In genomic region chr17:2125013-2125535, GRCh38 we compare ENCODE assay signal across 31 cellular contexts.
DNase-seq lines count a peak whose midpoint lies in the region; ATAC-seq, FAIRE-seq and TF ChIP-seq lines count a peak whose summit lies in the region.
"Had no signal": no experiment of that assay in that cellular context is flagged by ENCODE, and none has a peak within 500 bp of the region (broad histone marks: within the 10 kb centered on the region; RNA-seq: fewer than 3 reads in every experiment).

No MANE protein-coding gene starts in this region.

- WGBS in smooth muscle cell (ENCODE audit: low lambda C conversion rate), result 54% methylated on average over 6 of the region's 6 CpGs

- H3K36me3 Mint-ChIP-seq in astrocyte (ENCODE audit: low read depth, unreplicated experiment), result peaks cover 8% of the 10 kb centered on the region

- H3K27ac ChIP-seq in astrocyte (ENCODE audit: low read depth, low read length) (peak overlapping the region; percentile 79), smooth muscle cell (ENCODE audit: low read depth) (peak overlapping the region; percentile 85), WERI-Rb-1 (no peak overlapping the region)
- H3K27ac ChIP-seq: HL-60 had no signal

- H3K9me3 ChIP-seq in astrocyte (ENCODE audit: insufficient read depth, low read depth, low read length) (no peaks in the 10 kb centered on the region), smooth muscle cell (replicated peaks; ENCODE audit: low read depth) (no peaks in the 10 kb centered on the region), WERI-Rb-1 (ENCODE audit: severe bottlenecking) (no peaks in the 10 kb centered on the region)
- H3K9me3 ChIP-seq: right lobe of liver, thyroid gland had no signal

- H3K4me3 ChIP-seq in astrocyte (ENCODE audit: insufficient read depth, low read depth, low read length) (no peak overlapping the region), fibroblast of the aortic adventitia (ENCODE audit: low read depth, low read length) (no peak overlapping the region), smooth muscle cell (no peak overlapping the region), WERI-Rb-1 (ENCODE audit: low read depth, low read length) (no peak overlapping the region)
- H3K4me3 ChIP-seq: dorsolateral prefrontal cortex, right lobe of liver, thyroid gland had no signal

- H3K9me3 Mint-ChIP-seq in astrocyte (ENCODE audit: unreplicated experiment), result no peaks in the 10 kb centered on the region
- H3K9me3 Mint-ChIP-seq: activated T-cell treated with anti-CD3 and anti-CD28 coated beads, Interleukin-2, amount 50 U/mL, for 4 hours had no signal

- H3K4me2 ChIP-seq in astrocyte (ENCODE audit: low read length), result peak overlapping the region; percentile 36
- H3K4me2 ChIP-seq in smooth muscle cell, result peak overlapping the region; percentile 33

- peak overlapping the region; percentile 58 for H3K9ac ChIP-seq in astrocyte (ENCODE audit: low read length)
- peak overlapping the region; percentile 4 for H3K9ac ChIP-seq in smooth muscle cell (ENCODE audit: low read depth)

- peaks cover 36% of the 10 kb centered on the region for H3F3A ChIP-seq in smooth muscle cell (ENCODE audit: low read depth)

- ATAC-seq in omental fat pad (ENCODE audit: low FRiP score), result no peak
- ATAC-seq: activated CD4-positive, CD25-positive, alpha-beta regulatory T cell treated with anti-CD3 and anti-CD28 coated beads, Interleukin-2, amount 50 U/mL, for 24 hours; activated CD8-positive, alpha-beta memory T cell treated with anti-CD3 and anti-CD28 coated beads, Interleukin-2, amount 10 ng/mL, durations not matched to agents 7 days and 5 days; activated T-cell treated with anti-CD3 and anti-CD28 coated beads, Interleukin-2, amount 50 U/mL, for 4 hours; HepG2; left cardiac atrium; PC-3; right lobe of liver; T-helper 17 cell had no signal

- H4K20me1 ChIP-seq in astrocyte (ENCODE audit: insufficient read depth, low read length), result no peaks in the 10 kb centered on the region
- peaks cover 9% of the 10 kb centered on the region for H4K20me1 ChIP-seq in smooth muscle cell (ENCODE audit: low read depth)

- H3K27me3 Mint-ChIP-seq in astrocyte (ENCODE audit: low read depth, unreplicated experiment), result no peaks in the 10 kb centered on the region
- H3K27me3 Mint-ChIP-seq: activated CD8-positive, alpha-beta memory T cell treated with anti-CD3 and anti-CD28 coated beads, Interleukin-2, amount 10 ng/mL, durations not matched to agents 7 days and 5 days; progenitor cell of endocrine pancreas; T-helper 17 cell had no signal

- no peak overlapping the region for H2AFZ ChIP-seq in astrocyte (ENCODE audit: low read depth, low read length)
- H2AFZ ChIP-seq in smooth muscle cell (ENCODE audit: low read depth), result no peak overlapping the region

- H3K36me3 ChIP-seq in astrocyte (ENCODE audit: insufficient read depth, low read length) (peaks cover 8% of the 10 kb centered on the region), smooth muscle cell (ENCODE audit: low read depth) (no peaks in the 10 kb centered on the region), WERI-Rb-1 (peaks cover 13% of the 10 kb centered on the region)
- H3K36me3 ChIP-seq: right lobe of liver, thyroid gland had no signal

- H3K4me1 Mint-ChIP-seq in astrocyte (ENCODE audit: low read depth, unreplicated experiment), result peaks cover 23% of the 10 kb centered on the region

- peak; percentile 90 for DNase-seq in ELR (ENCODE audit: low read depth)
- peak; percentile 84 for DNase-seq in astrocyte (ENCODE audit: low read depth)
- DNase-seq in fibroblast of the aortic adventitia (ENCODE audit: low read depth), result peak; percentile 56
- DNase-seq in smooth muscle cell (lab: John Stamatoyannopoulos, UW; ENCODE audit: unreplicated experiment), result no peak
- DNase-seq in omental fat pad (ENCODE audit: low spot score), result no peak
- DNase-seq in RKO (ENCODE audit: low spot score), result no peak
- DNase-seq in WERI-Rb-1, result no peak
- DNase-seq: activated CD4-positive, alpha-beta T cell treated with anti-CD3 and anti-CD28 coated beads, Interleukin-2, amount 50 U/mL, for 4 hours; activated CD8-positive, alpha-beta memory T cell treated with anti-CD3 and anti-CD28 coated beads, Interleukin-2, amount 10 ng/mL, durations not matched to agents 7 days and 5 days; activated T-cell treated with anti-CD3 and anti-CD28 coated beads, Interleukin-2, amount 50 U/mL, for 4 hours; Calu3; cerebellar nuclear complex; DMS79 treated with DMSO at 0.1 percent for 48 hours; dorsolateral prefrontal cortex; hippocampal formation; Kasumi-1; left cardiac atrium; NCI-H1417 treated with DMSO at 0.1 percent for 48 hours; NCI-H2081 treated with DMSO at 0.1 percent for 48 hours; NCI-H2227 treated with DMSO at 0.1 percent for 48 hours; PC-3; right lobe of liver; stimulated activated CD4-positive, alpha-beta T cell treated with anti-CD3 and anti-CD28 coated beads, Interleukin-2, amount 100 ng/mL, for 48 hours; T-helper 17 cell; thyroid gland had no signal

- H3K4me3 Mint-ChIP-seq in astrocyte (ENCODE audit: unreplicated experiment), result no peak overlapping the region
- H3K4me3 Mint-ChIP-seq: activated CD8-positive, alpha-beta memory T cell treated with anti-CD3 and anti-CD28 coated beads, Interleukin-2, amount 10 ng/mL, durations not matched to agents 7 days and 5 days; activated T-cell treated with anti-CD3 and anti-CD28 coated beads, Interleukin-2, amount 50 U/mL, for 4 hours; T-helper 17 cell had no signal

- peak; percentile 39 for FAIRE-seq in astrocyte (lab: Jason Lieb, UNC)
- FAIRE-seq: GM18507, HepG2, TTC549 had no signal

- H3K4me1 ChIP-seq in astrocyte (ENCODE audit: insufficient read depth, low read length) (peaks cover 34% of the 10 kb centered on the region), smooth muscle cell (ENCODE audit: low read depth) (peaks cover 27% of the 10 kb centered on the region)

- H3K27me3 ChIP-seq in astrocyte (ENCODE audit: insufficient read depth, low read length), result no peaks in the 10 kb centered on the region
- H3K27me3 ChIP-seq in smooth muscle cell (ENCODE audit: low read depth), result no peaks in the 10 kb centered on the region
- no peaks in the 10 kb centered on the region for H3K27me3 ChIP-seq in WERI-Rb-1 (ENCODE audit: insufficient read depth, low read depth, severe bottlenecking)
- H3K27me3 ChIP-seq: dorsolateral prefrontal cortex, right lobe of liver, thyroid gland had no signal

- H3K79me2 ChIP-seq in astrocyte (ENCODE audit: insufficient read depth, low read length), result peaks cover 5% of the 10 kb centered on the region
- peaks cover 8% of the 10 kb centered on the region for H3K79me2 ChIP-seq in smooth muscle cell (ENCODE audit: low read depth)

- peak overlapping the region; percentile 77 for H3K27ac Mint-ChIP-seq in astrocyte (ENCODE audit: unreplicated experiment)
- H3K27ac Mint-ChIP-seq: activated CD8-positive, alpha-beta memory T cell treated with anti-CD3 and anti-CD28 coated beads, Interleukin-2, amount 10 ng/mL, durations not matched to agents 7 days and 5 days; progenitor cell of endocrine pancreas; T-helper 17 cell had no signal

- TF ChIP-seq CTCF in astrocyte (IDR thresholded peaks at IDR 0.05; ENCODE audit: insufficient read depth, low read depth, low read length), result no peak
- TF ChIP-seq CTCF in fibroblast of the aortic adventitia (IDR thresholded peaks at IDR 0.05; ENCODE audit: insufficient read depth, low read length), result no peak
- TF ChIP-seq CTCF in smooth muscle cell (IDR thresholded peaks at IDR 0.05; ENCODE audit: borderline replicate concordance, insufficient read depth, poor library complexity, severe bottlenecking), result no peak
- no peak for TF ChIP-seq CTCF in omental fat pad (IDR thresholded peaks at IDR 0.05)
- TF ChIP-seq CTCF in WERI-Rb-1 (IDR thresholded peaks at IDR 0.05; ENCODE audit: low read depth, low read length), result no peak

Comparison
In these comparisons a context has a peak if more than half of its experiments do, and no peak if none do; other contexts are left out.
1. DNase-seq: peak in ELR (single experiment), astrocyte (single experiment) and fibroblast of the aortic adventitia (single experiment); none in smooth muscle cell (single experiment), omental fat pad (single experiment), RKO (single experiment) and WERI-Rb-1 (single experiment).